Comparison of ENCODE assay signal across 1 cellular context in the genomic region with DNA sequence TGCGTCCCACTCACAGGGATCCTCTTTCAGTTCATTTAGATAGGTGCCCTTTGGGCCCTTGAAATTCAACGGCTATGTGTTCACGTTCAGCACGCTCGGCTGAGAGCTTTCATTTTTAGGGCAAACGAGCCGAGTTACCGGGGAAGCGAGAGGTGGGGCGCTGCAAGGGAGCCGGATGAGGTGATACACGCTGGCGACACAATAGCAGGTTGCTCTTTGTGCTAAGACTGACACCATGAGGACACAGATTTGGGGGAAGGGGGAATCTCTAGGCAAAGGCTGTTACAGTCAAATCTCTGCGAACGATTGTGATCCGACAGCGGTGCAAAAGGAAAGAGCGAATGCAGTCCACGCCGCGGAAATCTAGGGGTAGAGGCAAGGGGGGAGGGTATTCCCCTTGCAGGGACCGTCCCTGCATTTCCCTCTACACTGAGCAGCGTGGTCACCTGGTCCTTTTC.
TF ChIP-seq lines count a peak whose summit lies in the region.

No MANE protein-coding gene starts in this region.

TF ChIP-seq in GM12878, 131 proteins besides CTCF, POLR2A, EP300 and RAD21 (continues in another document):
- TF ChIP-seq SREBF1 (IDR thresholded peaks at IDR 0.05; ENCODE audit: low read length) (no peak), SRF (IDR thresholded peaks at IDR 0.05; ENCODE audit: low read depth in 2 of 2, low read length in 2 of 2) (0 out of 4 replicates have a peak, but pooled peaks of 1 of the 2 experiments have one; percentile 8), GATAD2B (conservative IDR thresholded peaks at IDR 0.05; ENCODE audit: low read depth) (no peak), JUND (IDR thresholded peaks at IDR 0.05; ENCODE audit: low read depth, low read length) (no peak), TCF12 (IDR thresholded peaks at IDR 0.05; ENCODE audit: low read depth, low read length) (no peak), RB1 (IDR thresholded peaks at IDR 0.05; ENCODE audit: borderline replicate concordance) (no peak), PML (IDR thresholded peaks at IDR 0.05; ENCODE audit: low read length) (peak; percentile 12; the same call in 1 of the 2 replicates), SP1 (IDR thresholded peaks at IDR 0.05; ENCODE audit: low read depth, low read length) (no peak), CBX3 (IDR thresholded peaks at IDR 0.05; ENCODE audit: borderline replicate concordance, low read depth) (no peak), HDAC6 (IDR thresholded peaks at IDR 0.05; ENCODE audit: unreplicated experiment) (no peak), SPI1 (IDR thresholded peaks at IDR 0.05; ENCODE audit: borderline replicate concordance, insufficient read depth, low read depth, low read length) (no peak), NR2F1 (conservative IDR thresholded peaks at IDR 0.05) (no peak), POLR2AphosphoS5 (IDR thresholded peaks at IDR 0.05; ENCODE audit: low read length) (peak; percentile 11; the same call in 1 of the 2 replicates), MEF2A (IDR thresholded peaks at IDR 0.05; ENCODE audit: insufficient read depth, low read depth, low read length) (no peak), SUZ12 (IDR thresholded peaks at IDR 0.05; ENCODE audit: unreplicated experiment) (no peak), CEBPB (IDR thresholded peaks at IDR 0.05; ENCODE audit: borderline replicate concordance in 1 of 2, low read depth in 2 of 2, low read length in 2 of 2) (no peak), SMARCA5 (IDR thresholded peaks at IDR 0.05) (0 out of 2 replicates have a peak, but pooled peaks have one; percentile 7), FOXM1 (IDR thresholded peaks at IDR 0.05; ENCODE audit: low read depth, low read length) (no peak), TCF3 (IDR thresholded peaks at IDR 0.05; ENCODE audit: borderline replicate concordance, insufficient read depth, low read depth, low read length) (0 out of 2 replicates have a peak, but pooled peaks have one; percentile 8), BACH1 (IDR thresholded peaks at IDR 0.05; ENCODE audit: borderline replicate concordance) (0 out of 2 replicates have a peak, but pooled peaks have one; percentile 1), MXI1 (IDR thresholded peaks at IDR 0.05; ENCODE audit: low read depth, low read length) (no peak)
- TF ChIP-seq, protein P1, sequence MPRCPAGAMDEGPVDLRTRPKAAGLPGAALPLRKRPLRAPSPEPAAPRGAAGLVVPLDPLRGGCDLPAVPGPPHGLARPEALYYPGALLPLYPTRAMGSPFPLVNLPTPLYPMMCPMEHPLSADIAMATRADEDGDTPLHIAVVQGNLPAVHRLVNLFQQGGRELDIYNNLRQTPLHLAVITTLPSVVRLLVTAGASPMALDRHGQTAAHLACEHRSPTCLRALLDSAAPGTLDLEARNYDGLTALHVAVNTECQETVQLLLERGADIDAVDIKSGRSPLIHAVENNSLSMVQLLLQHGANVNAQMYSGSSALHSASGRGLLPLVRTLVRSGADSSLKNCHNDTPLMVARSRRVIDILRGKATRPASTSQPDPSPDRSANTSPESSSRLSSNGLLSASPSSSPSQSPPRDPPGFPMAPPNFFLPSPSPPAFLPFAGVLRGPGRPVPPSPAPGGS (IDR thresholded peaks at IDR 0.05; ENCODE audit: borderline replicate concordance, insufficient read depth, low read depth, low read length, poor library complexity, severe bottlenecking) = no peak
- TF ChIP-seq, protein P2, sequence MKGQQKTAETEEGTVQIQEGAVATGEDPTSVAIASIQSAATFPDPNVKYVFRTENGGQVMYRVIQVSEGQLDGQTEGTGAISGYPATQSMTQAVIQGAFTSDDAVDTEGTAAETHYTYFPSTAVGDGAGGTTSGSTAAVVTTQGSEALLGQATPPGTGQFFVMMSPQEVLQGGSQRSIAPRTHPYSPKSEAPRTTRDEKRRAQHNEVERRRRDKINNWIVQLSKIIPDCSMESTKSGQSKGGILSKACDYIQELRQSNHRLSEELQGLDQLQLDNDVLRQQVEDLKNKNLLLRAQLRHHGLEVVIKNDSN (IDR thresholded peaks at IDR 0.05; ENCODE audit: borderline replicate concordance, extremely low read length, insufficient read depth, low read depth, low read length) = peak; percentile 5
- TF ChIP-seq, protein P3, sequence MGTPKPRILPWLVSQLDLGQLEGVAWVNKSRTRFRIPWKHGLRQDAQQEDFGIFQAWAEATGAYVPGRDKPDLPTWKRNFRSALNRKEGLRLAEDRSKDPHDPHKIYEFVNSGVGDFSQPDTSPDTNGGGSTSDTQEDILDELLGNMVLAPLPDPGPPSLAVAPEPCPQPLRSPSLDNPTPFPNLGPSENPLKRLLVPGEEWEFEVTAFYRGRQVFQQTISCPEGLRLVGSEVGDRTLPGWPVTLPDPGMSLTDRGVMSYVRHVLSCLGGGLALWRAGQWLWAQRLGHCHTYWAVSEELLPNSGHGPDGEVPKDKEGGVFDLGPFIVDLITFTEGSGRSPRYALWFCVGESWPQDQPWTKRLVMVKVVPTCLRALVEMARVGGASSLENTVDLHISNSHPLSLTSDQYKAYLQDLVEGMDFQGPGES (IDR thresholded peaks at IDR 0.05) = no peak
- TF ChIP-seq, protein P4, sequence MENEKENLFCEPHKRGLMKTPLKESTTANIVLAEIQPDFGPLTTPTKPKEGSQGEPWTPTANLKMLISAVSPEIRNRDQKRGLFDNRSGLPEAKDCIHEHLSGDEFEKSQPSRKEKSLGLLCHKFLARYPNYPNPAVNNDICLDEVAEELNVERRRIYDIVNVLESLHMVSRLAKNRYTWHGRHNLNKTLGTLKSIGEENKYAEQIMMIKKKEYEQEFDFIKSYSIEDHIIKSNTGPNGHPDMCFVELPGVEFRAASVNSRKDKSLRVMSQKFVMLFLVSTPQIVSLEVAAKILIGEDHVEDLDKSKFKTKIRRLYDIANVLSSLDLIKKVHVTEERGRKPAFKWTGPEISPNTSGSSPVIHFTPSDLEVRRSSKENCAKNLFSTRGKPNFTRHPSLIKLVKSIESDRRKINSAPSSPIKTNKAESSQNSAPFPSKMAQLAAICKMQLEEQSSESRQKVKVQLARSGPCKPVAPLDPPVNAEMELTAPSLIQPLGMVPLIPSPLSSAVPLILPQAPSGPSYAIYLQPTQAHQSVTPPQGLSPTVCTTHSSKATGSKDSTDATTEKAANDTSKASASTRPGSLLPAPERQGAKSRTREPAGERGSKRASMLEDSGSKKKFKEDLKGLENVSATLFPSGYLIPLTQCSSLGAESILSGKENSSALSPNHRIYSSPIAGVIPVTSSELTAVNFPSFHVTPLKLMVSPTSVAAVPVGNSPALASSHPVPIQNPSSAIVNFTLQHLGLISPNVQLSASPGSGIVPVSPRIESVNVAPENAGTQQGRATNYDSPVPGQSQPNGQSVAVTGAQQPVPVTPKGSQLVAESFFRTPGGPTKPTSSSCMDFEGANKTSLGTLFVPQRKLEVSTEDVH (IDR thresholded peaks at IDR 0.05; ENCODE audit: low read depth, partially characterized antibody) = no peak
- TF ChIP-seq, protein P5, sequence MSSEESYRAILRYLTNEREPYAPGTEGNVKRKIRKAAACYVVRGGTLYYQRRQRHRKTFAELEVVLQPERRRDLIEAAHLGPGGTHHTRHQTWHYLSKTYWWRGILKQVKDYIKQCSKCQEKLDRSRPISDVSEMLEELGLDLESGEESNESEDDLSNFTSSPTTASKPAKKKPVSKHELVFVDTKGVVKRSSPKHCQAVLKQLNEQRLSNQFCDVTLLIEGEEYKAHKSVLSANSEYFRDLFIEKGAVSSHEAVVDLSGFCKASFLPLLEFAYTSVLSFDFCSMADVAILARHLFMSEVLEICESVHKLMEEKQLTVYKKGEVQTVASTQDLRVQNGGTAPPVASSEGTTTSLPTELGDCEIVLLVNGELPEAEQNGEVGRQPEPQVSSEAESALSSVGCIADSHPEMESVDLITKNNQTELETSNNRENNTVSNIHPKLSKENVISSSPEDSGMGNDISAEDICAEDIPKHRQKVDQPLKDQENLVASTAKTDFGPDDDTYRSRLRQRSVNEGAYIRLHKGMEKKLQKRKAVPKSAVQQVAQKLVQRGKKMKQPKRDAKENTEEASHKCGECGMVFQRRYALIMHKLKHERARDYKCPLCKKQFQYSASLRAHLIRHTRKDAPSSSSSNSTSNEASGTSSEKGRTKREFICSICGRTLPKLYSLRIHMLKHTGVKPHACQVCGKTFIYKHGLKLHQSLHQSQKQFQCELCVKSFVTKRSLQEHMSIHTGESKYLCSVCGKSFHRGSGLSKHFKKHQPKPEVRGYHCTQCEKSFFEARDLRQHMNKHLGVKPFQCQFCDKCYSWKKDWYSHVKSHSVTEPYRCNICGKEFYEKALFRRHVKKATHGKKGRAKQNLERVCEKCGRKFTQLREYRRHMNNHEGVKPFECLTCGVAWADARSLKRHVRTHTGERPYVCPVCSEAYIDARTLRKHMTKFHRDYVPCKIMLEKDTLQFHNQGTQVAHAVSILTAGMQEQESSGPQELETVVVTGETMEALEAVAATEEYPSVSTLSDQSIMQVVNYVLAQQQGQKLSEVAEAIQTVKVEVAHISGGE (CRISPR knock-in tag; IDR thresholded peaks at IDR 0.05) = no peak
- TF ChIP-seq, protein P6, sequence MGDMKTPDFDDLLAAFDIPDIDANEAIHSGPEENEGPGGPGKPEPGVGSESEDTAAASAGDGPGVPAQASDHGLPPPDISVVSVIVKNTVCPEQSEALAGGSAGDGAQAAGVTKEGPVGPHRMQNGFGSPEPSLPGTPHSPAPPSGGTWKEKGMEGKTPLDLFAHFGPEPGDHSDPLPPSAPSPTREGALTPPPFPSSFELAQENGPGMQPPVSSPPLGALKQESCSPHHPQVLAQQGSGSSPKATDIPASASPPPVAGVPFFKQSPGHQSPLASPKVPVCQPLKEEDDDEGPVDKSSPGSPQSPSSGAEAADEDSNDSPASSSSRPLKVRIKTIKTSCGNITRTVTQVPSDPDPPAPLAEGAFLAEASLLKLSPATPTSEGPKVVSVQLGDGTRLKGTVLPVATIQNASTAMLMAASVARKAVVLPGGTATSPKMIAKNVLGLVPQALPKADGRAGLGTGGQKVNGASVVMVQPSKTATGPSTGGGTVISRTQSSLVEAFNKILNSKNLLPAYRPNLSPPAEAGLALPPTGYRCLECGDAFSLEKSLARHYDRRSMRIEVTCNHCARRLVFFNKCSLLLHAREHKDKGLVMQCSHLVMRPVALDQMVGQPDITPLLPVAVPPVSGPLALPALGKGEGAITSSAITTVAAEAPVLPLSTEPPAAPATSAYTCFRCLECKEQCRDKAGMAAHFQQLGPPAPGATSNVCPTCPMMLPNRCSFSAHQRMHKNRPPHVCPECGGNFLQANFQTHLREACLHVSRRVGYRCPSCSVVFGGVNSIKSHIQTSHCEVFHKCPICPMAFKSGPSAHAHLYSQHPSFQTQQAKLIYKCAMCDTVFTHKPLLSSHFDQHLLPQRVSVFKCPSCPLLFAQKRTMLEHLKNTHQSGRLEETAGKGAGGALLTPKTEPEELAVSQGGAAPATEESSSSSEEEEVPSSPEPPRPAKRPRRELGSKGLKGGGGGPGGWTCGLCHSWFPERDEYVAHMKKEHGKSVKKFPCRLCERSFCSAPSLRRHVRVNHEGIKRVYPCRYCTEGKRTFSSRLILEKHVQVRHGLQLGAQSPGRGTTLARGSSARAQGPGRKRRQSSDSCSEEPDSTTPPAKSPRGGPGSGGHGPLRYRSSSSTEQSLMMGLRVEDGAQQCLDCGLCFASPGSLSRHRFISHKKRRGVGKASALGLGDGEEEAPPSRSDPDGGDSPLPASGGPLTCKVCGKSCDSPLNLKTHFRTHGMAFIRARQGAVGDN (IDR thresholded peaks at IDR 0.05) = no peak
- TF ChIP-seq, protein P7, sequence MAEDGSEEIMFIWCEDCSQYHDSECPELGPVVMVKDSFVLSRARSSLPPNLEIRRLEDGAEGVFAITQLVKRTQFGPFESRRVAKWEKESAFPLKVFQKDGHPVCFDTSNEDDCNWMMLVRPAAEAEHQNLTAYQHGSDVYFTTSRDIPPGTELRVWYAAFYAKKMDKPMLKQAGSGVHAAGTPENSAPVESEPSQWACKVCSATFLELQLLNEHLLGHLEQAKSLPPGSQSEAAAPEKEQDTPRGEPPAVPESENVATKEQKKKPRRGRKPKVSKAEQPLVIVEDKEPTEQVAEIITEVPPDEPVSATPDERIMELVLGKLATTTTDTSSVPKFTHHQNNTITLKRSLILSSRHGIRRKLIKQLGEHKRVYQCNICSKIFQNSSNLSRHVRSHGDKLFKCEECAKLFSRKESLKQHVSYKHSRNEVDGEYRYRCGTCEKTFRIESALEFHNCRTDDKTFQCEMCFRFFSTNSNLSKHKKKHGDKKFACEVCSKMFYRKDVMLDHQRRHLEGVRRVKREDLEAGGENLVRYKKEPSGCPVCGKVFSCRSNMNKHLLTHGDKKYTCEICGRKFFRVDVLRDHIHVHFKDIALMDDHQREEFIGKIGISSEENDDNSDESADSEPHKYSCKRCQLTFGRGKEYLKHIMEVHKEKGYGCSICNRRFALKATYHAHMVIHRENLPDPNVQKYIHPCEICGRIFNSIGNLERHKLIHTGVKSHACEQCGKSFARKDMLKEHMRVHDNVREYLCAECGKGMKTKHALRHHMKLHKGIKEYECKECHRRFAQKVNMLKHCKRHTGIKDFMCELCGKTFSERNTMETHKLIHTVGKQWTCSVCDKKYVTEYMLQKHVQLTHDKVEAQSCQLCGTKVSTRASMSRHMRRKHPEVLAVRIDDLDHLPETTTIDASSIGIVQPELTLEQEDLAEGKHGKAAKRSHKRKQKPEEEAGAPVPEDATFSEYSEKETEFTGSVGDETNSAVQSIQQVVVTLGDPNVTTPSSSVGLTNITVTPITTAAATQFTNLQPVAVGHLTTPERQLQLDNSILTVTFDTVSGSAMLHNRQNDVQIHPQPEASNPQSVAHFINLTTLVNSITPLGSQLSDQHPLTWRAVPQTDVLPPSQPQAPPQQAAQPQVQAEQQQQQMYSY (CRISPR knock-in tag; IDR thresholded peaks at IDR 0.05) = no peak
- TF ChIP-seq, protein P8, sequence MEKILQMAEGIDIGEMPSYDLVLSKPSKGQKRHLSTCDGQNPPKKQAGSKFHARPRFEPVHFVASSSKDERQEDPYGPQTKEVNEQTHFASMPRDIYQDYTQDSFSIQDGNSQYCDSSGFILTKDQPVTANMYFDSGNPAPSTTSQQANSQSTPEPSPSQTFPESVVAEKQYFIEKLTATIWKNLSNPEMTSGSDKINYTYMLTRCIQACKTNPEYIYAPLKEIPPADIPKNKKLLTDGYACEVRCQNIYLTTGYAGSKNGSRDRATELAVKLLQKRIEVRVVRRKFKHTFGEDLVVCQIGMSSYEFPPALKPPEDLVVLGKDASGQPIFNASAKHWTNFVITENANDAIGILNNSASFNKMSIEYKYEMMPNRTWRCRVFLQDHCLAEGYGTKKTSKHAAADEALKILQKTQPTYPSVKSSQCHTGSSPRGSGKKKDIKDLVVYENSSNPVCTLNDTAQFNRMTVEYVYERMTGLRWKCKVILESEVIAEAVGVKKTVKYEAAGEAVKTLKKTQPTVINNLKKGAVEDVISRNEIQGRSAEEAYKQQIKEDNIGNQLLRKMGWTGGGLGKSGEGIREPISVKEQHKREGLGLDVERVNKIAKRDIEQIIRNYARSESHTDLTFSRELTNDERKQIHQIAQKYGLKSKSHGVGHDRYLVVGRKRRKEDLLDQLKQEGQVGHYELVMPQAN (conservative IDR thresholded peaks at IDR 0.05) = 0 out of 2 replicates have a peak, but pooled peaks have one; percentile 48
- TF ChIP-seq, protein P9, sequence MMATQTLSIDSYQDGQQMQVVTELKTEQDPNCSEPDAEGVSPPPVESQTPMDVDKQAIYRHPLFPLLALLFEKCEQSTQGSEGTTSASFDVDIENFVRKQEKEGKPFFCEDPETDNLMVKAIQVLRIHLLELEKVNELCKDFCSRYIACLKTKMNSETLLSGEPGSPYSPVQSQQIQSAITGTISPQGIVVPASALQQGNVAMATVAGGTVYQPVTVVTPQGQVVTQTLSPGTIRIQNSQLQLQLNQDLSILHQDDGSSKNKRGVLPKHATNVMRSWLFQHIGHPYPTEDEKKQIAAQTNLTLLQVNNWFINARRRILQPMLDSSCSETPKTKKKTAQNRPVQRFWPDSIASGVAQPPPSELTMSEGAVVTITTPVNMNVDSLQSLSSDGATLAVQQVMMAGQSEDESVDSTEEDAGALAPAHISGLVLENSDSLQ (IDR thresholded peaks at IDR 0.05) = 0 out of 2 replicates have a peak, but pooled peaks have one; percentile 3
